1 cellular context compared by ENCODE assay signal in genomic region chr2:231568098-231568784, GRCh38.
TF ChIP-seq lines count a peak whose summit lies in the region.

No MANE protein-coding gene starts in this region.

TF ChIP-seq in H1, 55 proteins besides CTCF, POLR2A, EP300 and RAD21:
- TF ChIP-seq JUN (IDR thresholded peaks at IDR 0.05; ENCODE audit: low read depth, low read length) (no peak), POLR2AphosphoS5 (IDR thresholded peaks at IDR 0.05; ENCODE audit: low read depth, low read length) (no peak), GABPA (IDR thresholded peaks at IDR 0.05; ENCODE audit: borderline replicate concordance, insufficient read depth, low read length) (no peak), POU5F1 (IDR thresholded peaks at IDR 0.05; ENCODE audit: low read depth, low read length) (no peak), SIX5 (IDR thresholded peaks at IDR 0.05; ENCODE audit: low read depth, low read length) (no peak), GTF2F1 (IDR thresholded peaks at IDR 0.05; ENCODE audit: borderline replicate concordance, low read depth, low read length) (no peak), SP4 (IDR thresholded peaks at IDR 0.05; ENCODE audit: low read length) (no peak), SRF (IDR thresholded peaks at IDR 0.05; ENCODE audit: low read depth, low read length) (no peak), JUND (IDR thresholded peaks at IDR 0.05; ENCODE audit: low read length) (no peak), BACH1 (IDR thresholded peaks at IDR 0.05; ENCODE audit: low read length) (no peak), YY1 (IDR thresholded peaks at IDR 0.05; ENCODE audit: low read depth, low read length) (no peak), CREB1 (IDR thresholded peaks at IDR 0.05) (no peak), NANOG (IDR thresholded peaks at IDR 0.05; ENCODE audit: insufficient read depth, low read depth, low read length, poor library complexity, severe bottlenecking) (no peak), RBBP5 (IDR thresholded peaks at IDR 0.05; ENCODE audit: borderline replicate concordance, low read depth, low read length) (no peak)
- TF ChIP-seq, protein P1, sequence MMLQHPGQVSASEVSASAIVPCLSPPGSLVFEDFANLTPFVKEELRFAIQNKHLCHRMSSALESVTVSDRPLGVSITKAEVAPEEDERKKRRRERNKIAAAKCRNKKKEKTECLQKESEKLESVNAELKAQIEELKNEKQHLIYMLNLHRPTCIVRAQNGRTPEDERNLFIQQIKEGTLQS (IDR thresholded peaks at IDR 0.05; ENCODE audit: insufficient read depth, low read depth, low read length), result no peak
